ENCODE assay signal across 6 cellular contexts in the genomic region with DNA sequence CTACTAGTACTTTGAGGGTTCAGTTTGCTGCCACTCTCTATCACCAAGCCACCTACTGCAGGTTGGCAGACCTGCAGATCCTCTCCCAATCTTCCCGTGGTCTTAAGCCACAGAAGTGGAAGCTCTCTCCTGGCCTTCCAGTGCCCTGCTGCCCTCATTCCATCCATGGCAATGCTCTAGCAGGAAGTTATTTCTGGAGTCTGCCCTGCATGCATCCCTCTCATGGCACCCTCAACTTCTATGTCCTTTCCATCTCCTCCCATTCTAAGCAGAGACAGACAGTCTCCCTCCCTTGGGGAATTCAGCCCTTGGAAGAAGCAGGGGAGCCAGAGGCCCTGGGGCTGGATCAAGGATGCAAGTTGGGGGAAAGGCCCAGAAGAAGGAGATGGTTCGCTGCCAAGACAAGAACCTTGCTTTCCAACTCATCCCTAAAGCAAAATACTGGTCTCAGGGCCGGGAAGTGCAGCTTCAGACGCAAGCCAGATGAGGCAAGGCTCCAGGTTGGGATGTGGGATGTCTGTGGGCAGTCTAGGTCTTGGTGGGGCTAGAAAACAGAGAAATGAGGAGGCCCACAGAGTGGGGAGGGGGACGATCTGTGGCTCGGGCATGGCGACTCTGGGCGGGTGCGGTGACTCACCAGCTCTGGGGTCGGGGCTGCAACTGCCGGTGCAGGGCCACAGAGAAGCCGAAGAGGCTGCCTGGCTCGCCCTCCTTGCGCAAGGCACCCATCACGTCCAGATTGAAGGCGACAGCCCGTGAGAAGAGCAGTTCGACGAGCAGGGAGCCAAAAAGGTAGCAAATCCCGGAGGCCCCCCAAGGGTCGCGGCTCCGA. TPM values are rescaled to one million over a fixed set of nuclear protein-coding genes. Genes with fewer than 3 reads are reported as not detected.
DNase-seq lines count a peak whose midpoint lies in the region; ATAC-seq, FAIRE-seq and TF ChIP-seq lines count a peak whose summit lies in the region.

No MANE protein-coding gene starts in this region.

- H2BK5ac ChIP-seq in mesendoderm (ENCODE audit: low read length), result no peak overlapping the region

- no peaks in the 10 kb centered on the region for H3K36me3 Mint-ChIP-seq in activated T-helper 17 cell treated with anti-CD3 and anti-CD28 coated beads, Interleukin-2, amount 50 U/mL, for 72 hours (ENCODE audit: low read depth)

- TF ChIP-seq CTCF in GM12875 (IDR thresholded peaks at IDR 0.05; ENCODE audit: borderline replicate concordance, insufficient read depth, low read depth, low read length), result no peak

- FAIRE-seq in GM12891 (lab: Jason Lieb, UNC), result no peak

- peak overlapping the region; percentile 49 for H3K4me2 ChIP-seq in mesendoderm (ENCODE audit: low read length)

- peak; percentile 60 for DNase-seq in mesendoderm
- no peak for DNase-seq in GOT3 (lab: John Stamatoyannopoulos, UW)
- DNase-seq in GM12891 (ENCODE audit: insufficient read length, low spot score), result no peak

- no peak overlapping the region for H4K8ac ChIP-seq in mesendoderm (ENCODE audit: low read depth, low read length)

- no peaks in the 10 kb centered on the region for H3K79me1 ChIP-seq in mesendoderm (ENCODE audit: low read length)

- H3K23ac ChIP-seq in mesendoderm (ENCODE audit: low read length), result no peak overlapping the region

- no peak overlapping the region for H3K27ac Mint-ChIP-seq in activated T-helper 17 cell treated with anti-CD3 and anti-CD28 coated beads, Interleukin-2, amount 50 U/mL, for 72 hours

- H3K9ac ChIP-seq in mesendoderm (ENCODE audit: low read length), result peak overlapping the region; percentile 59

- peaks cover 21% of the 10 kb centered on the region for H3K27me3 Mint-ChIP-seq in activated T-helper 17 cell treated with anti-CD3 and anti-CD28 coated beads, Interleukin-2, amount 50 U/mL, for 72 hours

- TF ChIP-seq POLR2A in GM12891 (IDR thresholded peaks at IDR 0.05; ENCODE audit: low read depth, low read length), result no peak

- peak overlapping the region; percentile 45 for H3K18ac ChIP-seq in mesendoderm (ENCODE audit: low read length)

- no peak for ATAC-seq in activated T-helper 17 cell treated with anti-CD3 and anti-CD28 coated beads, Interleukin-2, amount 50 U/mL, for 72 hours (replicated peaks)
- ATAC-seq in GM21528 (IDR thresholded peaks at IDR 0.05; ENCODE audit: low FRiP score, unreplicated experiment), result no peak

- H2AK5ac ChIP-seq in mesendoderm (ENCODE audit: low read length), result no peak overlapping the region

- WGBS in mesendoderm (ENCODE audit: extremely low coverage, insufficient coverage, low lambda C conversion rate), result no CpG with 5 or more reads among the region's 23 CpGs

- no peaks in the 10 kb centered on the region for H3K36me3 ChIP-seq in mesendoderm (ENCODE audit: control insufficient read depth, insufficient read depth, low read length)

- H3K4ac ChIP-seq in mesendoderm (ENCODE audit: low read depth, low read length), result no peak overlapping the region

- H3K4me1 ChIP-seq in mesendoderm (ENCODE audit: control insufficient read depth, low read depth, low read length), result peaks cover 4% of the 10 kb centered on the region

- H3K56ac ChIP-seq in mesendoderm (ENCODE audit: low read length), result peak overlapping the region; percentile 82

- no peaks in the 10 kb centered on the region for H3K79me2 ChIP-seq in mesendoderm (ENCODE audit: control insufficient read depth, insufficient read depth, low read length)

- H3K4me1 Mint-ChIP-seq in activated T-helper 17 cell treated with anti-CD3 and anti-CD28 coated beads, Interleukin-2, amount 50 U/mL, for 72 hours, result peaks cover 18% of the 10 kb centered on the region

- H3K9me3 Mint-ChIP-seq in activated T-helper 17 cell treated with anti-CD3 and anti-CD28 coated beads, Interleukin-2, amount 50 U/mL, for 72 hours, result no peaks in the 10 kb centered on the region

- H4K5ac ChIP-seq in mesendoderm (ENCODE audit: low read length), result no peak overlapping the region

- H3K4me3 ChIP-seq in GM12875 (ENCODE audit: low read depth, low read length) (peak overlapping the region; percentile 11), mesendoderm (ENCODE audit: low read length) (peak overlapping the region; percentile 46)

- H3K27me3 ChIP-seq in mesendoderm (ENCODE audit: insufficient read depth, low read length, poor library complexity), result no peaks in the 10 kb centered on the region

- H3K27ac ChIP-seq in mesendoderm (ENCODE audit: low read depth, low read length), result no peak overlapping the region

- H2BK15ac ChIP-seq in mesendoderm (replicated peaks; ENCODE audit: low read depth), result no peak overlapping the region

- peak overlapping the region; percentile 86 for H3K4me3 Mint-ChIP-seq in activated T-helper 17 cell treated with anti-CD3 and anti-CD28 coated beads, Interleukin-2, amount 50 U/mL, for 72 hours

- H2BK120ac ChIP-seq in mesendoderm (ENCODE audit: low read depth, low read length), result no peak overlapping the region

TF ChIP-seq in GM12891, 5 proteins besides CTCF, POLR2A, EP300 and RAD21:
- TF ChIP-seq SPI1 (IDR thresholded peaks at IDR 0.05; ENCODE audit: low read depth, low read length) (no peak), POLR2AphosphoS5 (IDR thresholded peaks at IDR 0.05; ENCODE audit: low read depth, low read length) (no peak), TAF1 (IDR thresholded peaks at IDR 0.05; ENCODE audit: low read depth, low read length) (no peak), PAX5 (IDR thresholded peaks at IDR 0.05; ENCODE audit: insufficient read depth, low read length, severe bottlenecking) (no peak), POU2F2 (IDR thresholded peaks at IDR 0.05; ENCODE audit: low read depth, low read length) (no peak)

RNA-seq across cellular contexts. Expression of a gene that starts 0.6 kb away (rescaled TPM):
- total RNA-seq in activated T-helper 17 cell treated with anti-CD3 and anti-CD28 coated beads, Interleukin-2, amount 50 U/mL, for 72 hours, result 1 to 10 TPM; 3.2 to 8.7 TPM
- polyA plus RNA-seq in mesendoderm (2013, experiment 1 of 2), result 20.8 TPM
- 20.1 TPM for polyA plus RNA-seq in mesendoderm (2013, experiment 2 of 2)
- polyA plus RNA-seq in GM12891 (2012; ENCODE audit: low read depth, missing spikeins), result 4.3 TPM

RNA-seq across cellular contexts. Expression of a gene that starts 8.8 kb away (rescaled TPM):
- total RNA-seq in activated T-helper 17 cell treated with anti-CD3 and anti-CD28 coated beads, Interleukin-2, amount 50 U/mL, for 72 hours, result 100 to 1,000 TPM; 104 to 118 TPM
- polyA plus RNA-seq in mesendoderm (2013, experiment 1 of 2), result 63.3 TPM
- polyA plus RNA-seq in mesendoderm (2013, experiment 2 of 2), result 65.5 TPM
- 172 TPM for polyA plus RNA-seq in GM12891 (2012; ENCODE audit: low read depth, missing spikeins)

RNA-seq across cellular contexts. Expression of a gene that starts 13.1 kb away (rescaled TPM):
- 10 to 100 TPM; 13.0 to 13.5 TPM for total RNA-seq in activated T-helper 17 cell treated with anti-CD3 and anti-CD28 coated beads, Interleukin-2, amount 50 U/mL, for 72 hours
- polyA plus RNA-seq in mesendoderm (2013, experiment 1 of 2), result 2.5 TPM
- polyA plus RNA-seq in mesendoderm (2013, experiment 2 of 2), result 2.0 TPM
- polyA plus RNA-seq in GM12891 (2012; ENCODE audit: low read depth, missing spikeins), result 7.2 TPM

RNA-seq across cellular contexts. Expression of a gene that starts 21.8 kb away (rescaled TPM):
- 100 to 1,000 TPM; 211 to 237 TPM for total RNA-seq in activated T-helper 17 cell treated with anti-CD3 and anti-CD28 coated beads, Interleukin-2, amount 50 U/mL, for 72 hours
- 760 TPM for polyA plus RNA-seq in mesendoderm (2013, experiment 1 of 2)
- polyA plus RNA-seq in mesendoderm (2013, experiment 2 of 2), result 752 TPM
- 172 TPM for polyA plus RNA-seq in GM12891 (2012; ENCODE audit: low read depth, missing spikeins)

RNA-seq across cellular contexts. Expression of a gene that starts 35.9 kb away (rescaled TPM):
- total RNA-seq in activated T-helper 17 cell treated with anti-CD3 and anti-CD28 coated beads, Interleukin-2, amount 50 U/mL, for 72 hours, result 10 to 100 TPM in 1 of 2 donors, 1 to 10 TPM in 1; 7.4 to 14.1 TPM
- polyA plus RNA-seq in mesendoderm (2013, experiment 1 of 2), result 6.5 TPM
- polyA plus RNA-seq in mesendoderm (2013, experiment 2 of 2), result 7.0 TPM
- 8.0 TPM for polyA plus RNA-seq in GM12891 (2012; ENCODE audit: low read depth, missing spikeins)
